In the genomic region with DNA sequence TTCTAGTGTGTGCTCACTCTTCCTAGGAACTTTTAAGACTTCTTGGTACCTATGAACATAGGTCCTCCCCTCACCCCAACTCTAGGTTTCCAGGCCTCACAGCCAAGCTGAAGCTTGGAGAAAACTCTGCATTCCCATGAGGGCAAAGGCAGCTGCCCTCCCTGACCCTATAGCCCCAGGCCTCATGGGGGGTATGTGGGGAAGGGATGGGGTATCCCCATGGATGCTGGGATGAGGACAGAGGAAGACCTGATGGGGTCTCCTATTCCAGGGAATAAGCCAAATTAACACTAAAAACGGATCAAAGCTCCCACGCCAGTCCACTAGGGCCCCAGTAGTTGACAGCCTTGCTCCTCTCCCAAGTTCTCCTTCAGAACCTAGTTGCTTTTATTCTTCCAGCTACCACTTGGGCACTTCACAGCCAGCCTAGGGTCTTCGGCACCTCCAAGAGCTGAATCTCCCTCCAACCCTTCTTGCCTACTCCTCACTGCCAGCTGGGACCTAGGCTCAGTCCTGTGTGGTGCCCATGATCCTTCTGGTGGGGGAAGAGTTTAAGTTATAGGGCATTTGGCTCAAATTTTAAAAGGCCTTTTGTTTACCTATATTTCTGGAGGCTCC, we compare ENCODE assay signal across 1 cellular context.
TF ChIP-seq lines count a peak whose summit lies in the region.

No MANE protein-coding gene starts in this region.

TF ChIP-seq in GM12878, 131 proteins besides CTCF, POLR2A, EP300 and RAD21:
- TF ChIP-seq IKZF2 (IDR thresholded peaks at IDR 0.05) (0 out of 4 replicates have a peak, but pooled peaks of 1 of the 2 experiments have one; percentile 12), PML (IDR thresholded peaks at IDR 0.05; ENCODE audit: low read length) (0 out of 2 replicates have a peak, but pooled peaks have one; percentile 1), SMC3 (IDR thresholded peaks at IDR 0.05; ENCODE audit: borderline replicate concordance, low read length) (no peak)
